31 cellular contexts compared by ENCODE assay signal in genomic region chr18:44638141-44638540, GRCh38. TPM values are rescaled to one million over a fixed set of nuclear protein-coding genes. Genes with fewer than 3 reads are reported as not detected.
DNase-seq lines count a peak whose midpoint lies in the region; ATAC-seq, FAIRE-seq and TF ChIP-seq lines count a peak whose summit lies in the region.
"Had no signal": no experiment of that assay in that cellular context is flagged by ENCODE, and none has a peak within 500 bp of the region (broad histone marks: within the 10 kb centered on the region; RNA-seq: fewer than 3 reads in every experiment).

No MANE protein-coding gene starts in this region.

- no peak for DNase-seq in activated T-cell treated with anti-CD3 and anti-CD28 coated beads, Interleukin-2, amount 50 U/mL, for 72 hours
- no peak for DNase-seq in activated T-cell treated with anti-CD3 and anti-CD28 coated beads, Interleukin-2, amount 50 U/mL, for 24 hours
- DNase-seq in left kidney (ENCODE audit: low read depth, low spot score) (peak; percentile 34), C1 segment of cervical spinal cord (lab: John Stamatoyannopoulos, UW) (no peak), GM12892 (ENCODE audit: insufficient read length) (no peak)
- no peak for DNase-seq in activated T-helper 2 cell treated with anti-CD3 and anti-CD28 coated beads, Interferon-gamma antibody, Interleukin-2, Interleukin-4, amounts not matched to agents 10 μg/mL and 5 μg/mL and 100 μg/mL, durations not matched to agents 14 hours and 24 hours and 36 hours (ENCODE audit: low spot score)
- DNase-seq: 8988T; activated CD4-positive, alpha-beta T cell treated with anti-CD3 and anti-CD28 coated beads for 1 hour; activated CD8-positive, alpha-beta memory T cell treated with anti-CD3 and anti-CD28 coated beads, Interleukin-2, amount 50 U/mL, for 48 hours; activated naive CD4-positive, alpha-beta T cell treated with anti-CD3 and anti-CD28 coated beads, Interleukin-2, amount 50 U/mL, for 16 hours; CD4-positive, CD25-positive, alpha-beta regulatory T cell; DMS79 treated with DMSO at 0.1 percent for 48 hours; GDM1; KG1; kidney; lower lobe of right lung; MG63; naive thymus-derived CD8-positive, alpha-beta T cell; NCI-H2029; NCI-H526; SHP77; upper lobe of right lung had no signal

- no peaks in the 10 kb centered on the region for H3K27me3 ChIP-seq in esophagus (ENCODE audit: control insufficient read depth in 1 of 2, insufficient read depth in 2 of 2, low read length in 2 of 2)
- H3K27me3 ChIP-seq: MG63, suprapubic skin, upper lobe of right lung had no signal

- WGBS in esophagus, 2 donors: 69 to 78% methylated on average over 4 of the region's 4 CpGs

- peaks cover 17% of the 10 kb centered on the region for H3K27me3 Mint-ChIP-seq in activated T-cell treated with anti-CD3 and anti-CD28 coated beads, Interleukin-2, amount 50 U/mL, for 72 hours (ENCODE audit: low read depth)
- H3K27me3 Mint-ChIP-seq in activated T-cell treated with anti-CD3 and anti-CD28 coated beads, Interleukin-2, amount 50 U/mL, for 24 hours: peaks cover 38% of the 10 kb centered on the region
- peaks cover 12% of the 10 kb centered on the region for H3K27me3 Mint-ChIP-seq in activated T-helper 2 cell treated with anti-CD3 and anti-CD28 coated beads, Interferon-gamma antibody, Interleukin-2, Interleukin-4, amounts not matched to agents 10 μg/mL and 5 μg/mL and 100 μg/mL, durations not matched to agents 14 hours and 24 hours and 36 hours (ENCODE audit: low read depth)

- no peaks in the 10 kb centered on the region for H3K36me3 Mint-ChIP-seq in activated T-cell treated with anti-CD3 and anti-CD28 coated beads, Interleukin-2, amount 50 U/mL, for 72 hours (ENCODE audit: insufficient read depth in 2 of 2)
- no peaks in the 10 kb centered on the region for H3K36me3 Mint-ChIP-seq in activated T-cell treated with anti-CD3 and anti-CD28 coated beads, Interleukin-2, amount 50 U/mL, for 24 hours (ENCODE audit: low read depth)
- H3K36me3 Mint-ChIP-seq in activated T-helper 2 cell treated with anti-CD3 and anti-CD28 coated beads, Interferon-gamma antibody, Interleukin-2, Interleukin-4, amounts not matched to agents 10 μg/mL and 5 μg/mL and 100 μg/mL, durations not matched to agents 14 hours and 24 hours and 36 hours (ENCODE audit: low read depth): no peaks in the 10 kb centered on the region
- H3K36me3 Mint-ChIP-seq: activated CD4-positive, alpha-beta memory T cell treated with anti-CD3 and anti-CD28 coated beads for 36 hours; brain; CD4-positive, CD25-positive, alpha-beta regulatory T cell; naive thymus-derived CD8-positive, alpha-beta T cell; stimulated activated effector memory CD8-positive, alpha-beta T cell treated with anti-CD3 and anti-CD28 coated beads, Interleukin-12 subunit alpha, Interleukin-12 subunit beta, amount 100 ng/mL, for 72 hours had no signal

- no peak for TF ChIP-seq POLR2A in GM12892 (IDR thresholded peaks at IDR 0.05; ENCODE audit: low read depth, low read length)

- ATAC-seq in activated T-cell treated with anti-CD3 and anti-CD28 coated beads, Interleukin-2, amount 50 U/mL, for 72 hours (replicated peaks in 1 of 2): no peak
- ATAC-seq in GM18868 (IDR thresholded peaks at IDR 0.05; ENCODE audit: unreplicated experiment): no peak
- ATAC-seq: GM23338; lower lobe of right lung; naive thymus-derived CD8-positive, alpha-beta T cell; upper lobe of right lung had no signal

- H3K4me1 Mint-ChIP-seq in activated T-cell treated with anti-CD3 and anti-CD28 coated beads, Interleukin-2, amount 50 U/mL, for 72 hours (ENCODE audit: low read depth): peaks cover 17% of the 10 kb centered on the region
- H3K4me1 Mint-ChIP-seq in activated T-cell treated with anti-CD3 and anti-CD28 coated beads, Interleukin-2, amount 50 U/mL, for 24 hours (ENCODE audit: low read depth): peaks cover 11% of the 10 kb centered on the region
- peaks cover 5% of the 10 kb centered on the region for H3K4me1 Mint-ChIP-seq in activated T-helper 2 cell treated with anti-CD3 and anti-CD28 coated beads, Interferon-gamma antibody, Interleukin-2, Interleukin-4, amounts not matched to agents 10 μg/mL and 5 μg/mL and 100 μg/mL, durations not matched to agents 14 hours and 24 hours and 36 hours (ENCODE audit: low read depth)
- H3K4me1 Mint-ChIP-seq: activated T-helper 17 cell treated with anti-CD3 and anti-CD28 coated beads, Interleukin-2, amount 50 U/mL, for 72 hours; CD4-positive, CD25-positive, alpha-beta regulatory T cell had no signal

- peak overlapping the region in 1 of 2 donors; percentile 2 for H3K4me3 Mint-ChIP-seq in activated T-cell treated with anti-CD3 and anti-CD28 coated beads, Interleukin-2, amount 50 U/mL, for 72 hours
- H3K4me3 Mint-ChIP-seq in activated T-cell treated with anti-CD3 and anti-CD28 coated beads, Interleukin-2, amount 50 U/mL, for 24 hours: no peak overlapping the region
- H3K4me3 Mint-ChIP-seq in activated T-helper 2 cell treated with anti-CD3 and anti-CD28 coated beads, Interferon-gamma antibody, Interleukin-2, Interleukin-4, amounts not matched to agents 10 μg/mL and 5 μg/mL and 100 μg/mL, durations not matched to agents 14 hours and 24 hours and 36 hours (ENCODE audit: low read depth): no peak overlapping the region
- H3K4me3 Mint-ChIP-seq: activated CD4-positive, alpha-beta memory T cell treated with anti-CD3 and anti-CD28 coated beads for 36 hours; activated T-helper 17 cell treated with anti-CD3 and anti-CD28 coated beads, Interleukin-2, amount 50 U/mL, for 72 hours; brain; CD4-positive, CD25-positive, alpha-beta regulatory T cell; GM23338; naive thymus-derived CD8-positive, alpha-beta T cell; T-helper 2 cell treated with Interferon-gamma antibody and Interleukin-4, amounts not matched to agents 5 μg/mL and 100 μg/mL, for 36 hours had no signal

- H3K36me3 ChIP-seq in esophagus (ENCODE audit: control insufficient read depth in 2 of 2, insufficient read depth in 2 of 2, low read length in 1 of 2): no peaks in the 10 kb centered on the region
- H3K36me3 ChIP-seq: lower lobe of right lung, MG63, suprapubic skin, upper lobe of right lung had no signal

- H3K4me1 ChIP-seq in esophagus (ENCODE audit: control insufficient read depth in 2 of 2, insufficient read depth in 2 of 2, low read length in 1 of 2): peaks cover 0 to 2% of the 10 kb centered on the region in 2 donors
- H3K4me1 ChIP-seq: lower lobe of right lung, upper lobe of right lung had no signal

- no peaks in the 10 kb centered on the region for H3K9me3 ChIP-seq in esophagus (ENCODE audit: control insufficient read depth in 2 of 2, insufficient read depth in 1 of 2, low read depth in 1 of 2, low read length in 1 of 2)
- H3K9me3 ChIP-seq: lower lobe of right lung, MG63, suprapubic skin, upper lobe of right lung had no signal

- H3K4me3 ChIP-seq in esophagus (ENCODE audit: low read depth in 1 of 2, low read length in 2 of 2): no peak overlapping the region
- H3K4me3 ChIP-seq: GM23338, lower lobe of right lung, MG63, suprapubic skin, upper lobe of right lung had no signal

- intact Hi-C loops in activated T-helper 2 cell treated with anti-CD3 and anti-CD28 coated beads, Interferon-gamma antibody, Interleukin-2, Interleukin-4, amounts not matched to agents 10 μg/mL and 5 μg/mL and 100 μg/mL, durations not matched to agents 14 hours and 24 hours and 36 hours (cut with micrococcal nuclease): no loop called here

- H3K27ac ChIP-seq in esophagus (ENCODE audit: low read depth in 2 of 2, low read length in 1 of 2): peak overlapping the region; percentile 86 to 90
- H3K27ac ChIP-seq: lower lobe of right lung, suprapubic skin, upper lobe of right lung had no signal

- H3K9me3 Mint-ChIP-seq in activated T-cell treated with anti-CD3 and anti-CD28 coated beads, Interleukin-2, amount 50 U/mL, for 72 hours: no peaks in the 10 kb centered on the region
- no peaks in the 10 kb centered on the region for H3K9me3 Mint-ChIP-seq in activated T-cell treated with anti-CD3 and anti-CD28 coated beads, Interleukin-2, amount 50 U/mL, for 24 hours
- no peaks in the 10 kb centered on the region for H3K9me3 Mint-ChIP-seq in activated T-helper 2 cell treated with anti-CD3 and anti-CD28 coated beads, Interferon-gamma antibody, Interleukin-2, Interleukin-4, amounts not matched to agents 10 μg/mL and 5 μg/mL and 100 μg/mL, durations not matched to agents 14 hours and 24 hours and 36 hours
- H3K9me3 Mint-ChIP-seq: activated CD4-positive, alpha-beta memory T cell treated with anti-CD3 and anti-CD28 coated beads for 36 hours; activated T-helper 17 cell treated with anti-CD3 and anti-CD28 coated beads, Interleukin-2, amount 50 U/mL, for 72 hours; GM23338; naive thymus-derived CD8-positive, alpha-beta T cell; stimulated activated effector memory CD8-positive, alpha-beta T cell treated with anti-CD3 and anti-CD28 coated beads, Interleukin-12 subunit alpha, Interleukin-12 subunit beta, amount 100 ng/mL, for 72 hours; T-helper 2 cell treated with Interferon-gamma antibody and Interleukin-4, amounts not matched to agents 5 μg/mL and 100 μg/mL, for 36 hours had no signal

- FAIRE-seq in GM12892 (lab: Jason Lieb, UNC): no peak

- H3K27ac Mint-ChIP-seq in activated T-cell treated with anti-CD3 and anti-CD28 coated beads, Interleukin-2, amount 50 U/mL, for 72 hours: peak overlapping the region; percentile 6
- no peak overlapping the region for H3K27ac Mint-ChIP-seq in activated T-cell treated with anti-CD3 and anti-CD28 coated beads, Interleukin-2, amount 50 U/mL, for 24 hours
- no peak overlapping the region for H3K27ac Mint-ChIP-seq in activated T-helper 2 cell treated with anti-CD3 and anti-CD28 coated beads, Interferon-gamma antibody, Interleukin-2, Interleukin-4, amounts not matched to agents 10 μg/mL and 5 μg/mL and 100 μg/mL, durations not matched to agents 14 hours and 24 hours and 36 hours
- H3K27ac Mint-ChIP-seq: activated CD4-positive, alpha-beta memory T cell treated with anti-CD3 and anti-CD28 coated beads for 36 hours; activated T-helper 17 cell treated with anti-CD3 and anti-CD28 coated beads, Interleukin-2, amount 50 U/mL, for 72 hours; brain; CD4-positive, CD25-positive, alpha-beta regulatory T cell; GM23338; naive thymus-derived CD8-positive, alpha-beta T cell; stimulated activated effector memory CD8-positive, alpha-beta T cell treated with anti-CD3 and anti-CD28 coated beads, Interleukin-12 subunit alpha, Interleukin-12 subunit beta, amount 100 ng/mL, for 72 hours; T-helper 2 cell treated with Interferon-gamma antibody and Interleukin-4, amounts not matched to agents 5 μg/mL and 100 μg/mL, for 36 hours had no signal

RNA-seq across cellular contexts. Expression of gene SETBP1, which starts 42.5 kb away (rescaled TPM):
- total RNA-seq in activated T-cell treated with anti-CD3 and anti-CD28 coated beads, Interleukin-2, amount 50 U/mL, for 72 hours: 10 to 100 TPM in 1 of 2 donors, 1 to 10 TPM in 1; 3.8 to 13.8 TPM
- 1 to 10 TPM; 1.5 to 1.6 TPM for polyA plus RNA-seq in esophagus
- 27.3 and 27.4 TPM in 2 replicates for total RNA-seq in activated T-helper 2 cell treated with anti-CD3 and anti-CD28 coated beads, Interferon-gamma antibody, Interleukin-2, Interleukin-4, amounts not matched to agents 10 μg/mL and 5 μg/mL and 100 μg/mL, durations not matched to agents 14 hours and 24 hours and 36 hours
- 4.8 TPM for polyA plus RNA-seq in GM12892 (2012; ENCODE audit: missing spikeins)
